In the genomic region with DNA sequence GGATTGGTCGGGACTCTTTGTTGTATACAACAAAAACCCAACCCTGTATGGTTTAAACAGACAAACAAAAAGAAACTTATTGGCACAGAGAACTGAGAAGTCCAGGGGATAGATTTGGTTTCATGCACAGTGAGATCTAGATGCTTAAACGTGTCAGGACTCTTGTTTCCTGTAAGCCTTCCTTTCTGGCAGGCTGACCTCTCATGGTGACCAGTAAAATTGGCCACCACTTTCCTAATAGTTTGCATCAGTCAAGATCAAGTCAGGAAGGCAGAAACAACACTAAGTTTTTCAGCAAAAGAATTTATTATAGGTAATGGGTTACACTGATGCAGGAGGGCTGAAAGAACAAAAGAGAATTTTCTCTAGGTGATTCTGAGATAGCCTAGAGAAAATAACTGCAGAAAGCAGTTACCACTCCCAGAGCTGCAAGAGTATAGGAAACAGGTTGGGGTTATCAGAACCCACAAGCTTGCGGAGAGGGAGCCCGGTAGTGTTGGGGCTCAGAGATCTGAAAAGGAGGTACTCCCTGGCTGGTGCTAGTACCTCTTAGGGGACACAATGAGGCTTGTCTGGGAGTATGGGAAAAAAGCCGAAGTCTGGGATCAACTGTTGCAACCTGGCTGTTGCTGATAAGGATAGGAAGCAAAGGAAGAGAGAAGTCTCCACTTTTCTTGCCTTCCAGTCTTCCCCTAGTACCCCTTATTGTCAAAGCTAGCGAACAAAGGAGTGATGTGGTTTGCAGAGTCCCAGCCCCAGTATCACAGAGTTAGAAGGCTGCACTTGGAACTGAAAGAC, we compare ENCODE assay signal across 1 cellular context.
TF ChIP-seq lines count a peak whose summit lies in the region.

No MANE protein-coding gene starts in this region.

TF ChIP-seq in K562, 482 proteins besides CTCF, POLR2A, EP300 and RAD21 (continued from another document and continues in another):
- TF ChIP-seq, protein P1, sequence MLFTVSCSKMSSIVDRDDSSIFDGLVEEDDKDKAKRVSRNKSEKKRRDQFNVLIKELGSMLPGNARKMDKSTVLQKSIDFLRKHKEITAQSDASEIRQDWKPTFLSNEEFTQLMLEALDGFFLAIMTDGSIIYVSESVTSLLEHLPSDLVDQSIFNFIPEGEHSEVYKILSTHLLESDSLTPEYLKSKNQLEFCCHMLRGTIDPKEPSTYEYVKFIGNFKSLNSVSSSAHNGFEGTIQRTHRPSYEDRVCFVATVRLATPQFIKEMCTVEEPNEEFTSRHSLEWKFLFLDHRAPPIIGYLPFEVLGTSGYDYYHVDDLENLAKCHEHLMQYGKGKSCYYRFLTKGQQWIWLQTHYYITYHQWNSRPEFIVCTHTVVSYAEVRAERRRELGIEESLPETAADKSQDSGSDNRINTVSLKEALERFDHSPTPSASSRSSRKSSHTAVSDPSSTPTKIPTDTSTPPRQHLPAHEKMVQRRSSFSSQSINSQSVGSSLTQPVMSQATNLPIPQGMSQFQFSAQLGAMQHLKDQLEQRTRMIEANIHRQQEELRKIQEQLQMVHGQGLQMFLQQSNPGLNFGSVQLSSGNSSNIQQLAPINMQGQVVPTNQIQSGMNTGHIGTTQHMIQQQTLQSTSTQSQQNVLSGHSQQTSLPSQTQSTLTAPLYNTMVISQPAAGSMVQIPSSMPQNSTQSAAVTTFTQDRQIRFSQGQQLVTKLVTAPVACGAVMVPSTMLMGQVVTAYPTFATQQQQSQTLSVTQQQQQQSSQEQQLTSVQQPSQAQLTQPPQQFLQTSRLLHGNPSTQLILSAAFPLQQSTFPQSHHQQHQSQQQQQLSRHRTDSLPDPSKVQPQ (CRISPR knock-in tag; IDR thresholded peaks at IDR 0.05; ENCODE audit: borderline replicate concordance): no peak
- TF ChIP-seq PHB2 (IDR thresholded peaks at IDR 0.05; ENCODE audit: low read depth): peak; percentile 69; the same call in 1 of the 2 replicates
- TF ChIP-seq NFYB (IDR thresholded peaks at IDR 0.05; ENCODE audit: extremely low read depth, insufficient read length): no peak
- no peak for TF ChIP-seq PYGO2 (tag; IDR thresholded peaks at IDR 0.05)
- TF ChIP-seq ZSCAN32 (CRISPR knock-in tag; IDR thresholded peaks at IDR 0.05): no peak
- TF ChIP-seq, protein P2, sequence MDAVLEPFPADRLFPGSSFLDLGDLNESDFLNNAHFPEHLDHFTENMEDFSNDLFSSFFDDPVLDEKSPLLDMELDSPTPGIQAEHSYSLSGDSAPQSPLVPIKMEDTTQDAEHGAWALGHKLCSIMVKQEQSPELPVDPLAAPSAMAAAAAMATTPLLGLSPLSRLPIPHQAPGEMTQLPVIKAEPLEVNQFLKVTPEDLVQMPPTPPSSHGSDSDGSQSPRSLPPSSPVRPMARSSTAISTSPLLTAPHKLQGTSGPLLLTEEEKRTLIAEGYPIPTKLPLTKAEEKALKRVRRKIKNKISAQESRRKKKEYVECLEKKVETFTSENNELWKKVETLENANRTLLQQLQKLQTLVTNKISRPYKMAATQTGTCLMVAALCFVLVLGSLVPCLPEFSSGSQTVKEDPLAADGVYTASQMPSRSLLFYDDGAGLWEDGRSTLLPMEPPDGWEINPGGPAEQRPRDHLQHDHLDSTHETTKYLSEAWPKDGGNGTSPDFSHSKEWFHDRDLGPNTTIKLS (IDR thresholded peaks at IDR 0.05; ENCODE audit: borderline replicate concordance, low read depth): 0 out of 2 replicates have a peak, but pooled peaks have one; percentile 45
- no peak for TF ChIP-seq ZNF280A (IDR thresholded peaks at IDR 0.05; ENCODE audit: low read depth, partially characterized antibody)
- TF ChIP-seq L3MBTL2 (IDR thresholded peaks at IDR 0.05): 0 out of 2 replicates have a peak, but pooled peaks have one; percentile 33
- TF ChIP-seq, protein P3, sequence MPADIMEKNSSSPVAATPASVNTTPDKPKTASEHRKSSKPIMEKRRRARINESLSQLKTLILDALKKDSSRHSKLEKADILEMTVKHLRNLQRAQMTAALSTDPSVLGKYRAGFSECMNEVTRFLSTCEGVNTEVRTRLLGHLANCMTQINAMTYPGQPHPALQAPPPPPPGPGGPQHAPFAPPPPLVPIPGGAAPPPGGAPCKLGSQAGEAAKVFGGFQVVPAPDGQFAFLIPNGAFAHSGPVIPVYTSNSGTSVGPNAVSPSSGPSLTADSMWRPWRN (IDR thresholded peaks at IDR 0.05; ENCODE audit: low read depth): peak; percentile 13; the same call in 1 of the 2 replicates
- TF ChIP-seq, protein P4, sequence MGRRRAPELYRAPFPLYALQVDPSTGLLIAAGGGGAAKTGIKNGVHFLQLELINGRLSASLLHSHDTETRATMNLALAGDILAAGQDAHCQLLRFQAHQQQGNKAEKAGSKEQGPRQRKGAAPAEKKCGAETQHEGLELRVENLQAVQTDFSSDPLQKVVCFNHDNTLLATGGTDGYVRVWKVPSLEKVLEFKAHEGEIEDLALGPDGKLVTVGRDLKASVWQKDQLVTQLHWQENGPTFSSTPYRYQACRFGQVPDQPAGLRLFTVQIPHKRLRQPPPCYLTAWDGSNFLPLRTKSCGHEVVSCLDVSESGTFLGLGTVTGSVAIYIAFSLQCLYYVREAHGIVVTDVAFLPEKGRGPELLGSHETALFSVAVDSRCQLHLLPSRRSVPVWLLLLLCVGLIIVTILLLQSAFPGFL (CRISPR knock-in tag; IDR thresholded peaks at IDR 0.05): no peak
- no peak for TF ChIP-seq SRSF7 (optimal IDR thresholded peaks at IDR 0.05; ENCODE audit: low read depth, low read length)
- peak; percentile 60; the same call in 1 of the 2 replicates for TF ChIP-seq PML (IDR thresholded peaks at IDR 0.05; ENCODE audit: low read length)
- TF ChIP-seq, protein P5, sequence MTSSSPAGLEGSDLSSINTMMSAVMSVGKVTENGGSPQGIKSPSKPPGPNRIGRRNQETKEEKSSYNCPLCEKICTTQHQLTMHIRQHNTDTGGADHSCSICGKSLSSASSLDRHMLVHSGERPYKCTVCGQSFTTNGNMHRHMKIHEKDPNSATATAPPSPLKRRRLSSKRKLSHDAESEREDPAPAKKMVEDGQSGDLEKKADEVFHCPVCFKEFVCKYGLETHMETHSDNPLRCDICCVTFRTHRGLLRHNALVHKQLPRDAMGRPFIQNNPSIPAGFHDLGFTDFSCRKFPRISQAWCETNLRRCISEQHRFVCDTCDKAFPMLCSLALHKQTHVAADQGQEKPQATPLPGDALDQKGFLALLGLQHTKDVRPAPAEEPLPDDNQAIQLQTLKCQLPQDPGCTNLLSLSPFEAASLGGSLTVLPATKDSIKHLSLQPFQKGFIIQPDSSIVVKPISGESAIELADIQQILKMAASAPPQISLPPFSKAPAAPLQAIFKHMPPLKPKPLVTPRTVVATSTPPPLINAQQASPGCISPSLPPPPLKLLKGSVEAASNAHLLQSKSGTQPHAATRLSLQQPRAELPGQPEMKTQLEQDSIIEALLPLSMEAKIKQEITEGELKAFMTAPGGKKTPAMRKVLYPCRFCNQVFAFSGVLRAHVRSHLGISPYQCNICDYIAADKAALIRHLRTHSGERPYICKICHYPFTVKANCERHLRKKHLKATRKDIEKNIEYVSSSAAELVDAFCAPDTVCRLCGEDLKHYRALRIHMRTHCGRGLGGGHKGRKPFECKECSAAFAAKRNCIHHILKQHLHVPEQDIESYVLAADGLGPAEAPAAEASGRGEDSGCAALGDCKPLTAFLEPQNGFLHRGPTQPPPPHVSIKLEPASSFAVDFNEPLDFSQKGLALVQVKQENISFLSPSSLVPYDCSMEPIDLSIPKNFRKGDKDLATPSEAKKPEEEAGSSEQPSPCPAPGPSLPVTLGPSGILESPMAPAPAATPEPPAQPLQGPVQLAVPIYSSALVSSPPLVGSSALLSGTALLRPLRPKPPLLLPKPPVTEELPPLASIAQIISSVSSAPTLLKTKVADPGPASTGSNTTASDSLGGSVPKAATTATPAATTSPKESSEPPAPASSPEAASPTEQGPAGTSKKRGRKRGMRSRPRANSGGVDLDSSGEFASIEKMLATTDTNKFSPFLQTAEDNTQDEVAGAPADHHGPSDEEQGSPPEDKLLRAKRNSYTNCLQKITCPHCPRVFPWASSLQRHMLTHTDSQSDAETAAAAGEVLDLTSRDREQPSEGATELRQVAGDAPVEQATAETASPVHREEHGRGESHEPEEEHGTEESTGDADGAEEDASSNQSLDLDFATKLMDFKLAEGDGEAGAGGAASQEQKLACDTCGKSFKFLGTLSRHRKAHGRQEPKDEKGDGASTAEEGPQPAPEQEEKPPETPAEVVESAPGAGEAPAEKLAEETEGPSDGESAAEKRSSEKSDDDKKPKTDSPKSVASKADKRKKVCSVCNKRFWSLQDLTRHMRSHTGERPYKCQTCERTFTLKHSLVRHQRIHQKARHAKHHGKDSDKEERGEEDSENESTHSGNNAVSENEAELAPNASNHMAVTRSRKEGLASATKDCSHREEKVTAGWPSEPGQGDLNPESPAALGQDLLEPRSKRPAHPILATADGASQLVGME (CRISPR knock-in tag; IDR thresholded peaks at IDR 0.05): no peak
- no peak for TF ChIP-seq MBD2 (IDR thresholded peaks at IDR 0.05; ENCODE audit: borderline replicate concordance, low read depth)
- TF ChIP-seq ASH1L (IDR thresholded peaks at IDR 0.05; ENCODE audit: borderline replicate concordance, low read depth, partially characterized antibody): no peak
- peak in 1 of 2 experiments; percentile 62; a peak in 1 of 4 replicates for TF ChIP-seq HDAC1 (IDR thresholded peaks at IDR 0.05)
- no peak for TF ChIP-seq CBFB (CRISPR knock-in tag; IDR thresholded peaks at IDR 0.05)
- TF ChIP-seq ZNF57 (CRISPR knock-in tag; IDR thresholded peaks at IDR 0.05): no peak
- no peak for TF ChIP-seq ZNF695 (CRISPR knock-in tag; IDR thresholded peaks at IDR 0.05)
- no peak for TF ChIP-seq SRSF3 (IDR thresholded peaks at IDR 0.05; ENCODE audit: insufficient read depth, low read length)
- no peak for TF ChIP-seq NELFE (IDR thresholded peaks at IDR 0.05; ENCODE audit: insufficient read depth, insufficient read length)
- TF ChIP-seq TAF7 (tag; IDR thresholded peaks at IDR 0.05): no peak
- TF ChIP-seq NFXL1 (CRISPR knock-in tag; IDR thresholded peaks at IDR 0.05): no peak
- TF ChIP-seq, protein P6, sequence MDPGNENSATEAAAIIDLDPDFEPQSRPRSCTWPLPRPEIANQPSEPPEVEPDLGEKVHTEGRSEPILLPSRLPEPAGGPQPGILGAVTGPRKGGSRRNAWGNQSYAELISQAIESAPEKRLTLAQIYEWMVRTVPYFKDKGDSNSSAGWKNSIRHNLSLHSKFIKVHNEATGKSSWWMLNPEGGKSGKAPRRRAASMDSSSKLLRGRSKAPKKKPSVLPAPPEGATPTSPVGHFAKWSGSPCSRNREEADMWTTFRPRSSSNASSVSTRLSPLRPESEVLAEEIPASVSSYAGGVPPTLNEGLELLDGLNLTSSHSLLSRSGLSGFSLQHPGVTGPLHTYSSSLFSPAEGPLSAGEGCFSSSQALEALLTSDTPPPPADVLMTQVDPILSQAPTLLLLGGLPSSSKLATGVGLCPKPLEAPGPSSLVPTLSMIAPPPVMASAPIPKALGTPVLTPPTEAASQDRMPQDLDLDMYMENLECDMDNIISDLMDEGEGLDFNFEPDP (CRISPR knock-in tag; IDR thresholded peaks at IDR 0.05): no peak
